Comparison of ENCODE assay signal across 16 cellular contexts in the genomic region with DNA sequence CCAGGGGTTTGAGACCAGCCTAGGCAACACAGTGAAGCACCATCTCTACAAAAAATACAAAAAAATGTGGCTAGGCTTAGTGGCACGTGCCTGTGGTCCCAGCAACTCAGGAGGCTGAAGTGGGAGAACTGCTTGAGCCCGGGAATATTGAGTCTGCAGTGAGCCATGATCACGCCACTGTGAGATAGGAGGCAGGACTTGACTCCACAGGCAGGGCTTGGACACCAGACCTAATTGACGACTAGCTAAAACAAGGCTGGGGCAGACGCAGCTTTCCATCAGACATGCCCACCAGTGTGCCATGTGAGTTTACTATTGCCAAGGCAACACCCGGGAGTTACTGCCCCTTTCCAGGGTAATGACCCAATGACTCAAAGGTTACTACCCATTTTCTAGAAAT. TPM values are rescaled to one million over a fixed set of nuclear protein-coding genes. Genes with fewer than 3 reads are reported as not detected.
"Had no signal": no experiment of that assay in that cellular context is flagged by ENCODE, and none has a peak within 500 bp of the region (broad histone marks: within the 10 kb centered on the region; RNA-seq: fewer than 3 reads in every experiment).

No MANE protein-coding gene starts in this region.

RNA-seq across cellular contexts. Expression of a gene that starts 27.4 kb away (rescaled TPM):
- total RNA-seq: activated naive CD4-positive, alpha-beta T cell treated with anti-CD3 and anti-CD28 coated beads for 36 hours; activated naive CD4-positive, alpha-beta T cell treated with anti-CD3 and anti-CD28 coated beads, Interleukin-2, amount 50 U/mL, for 72 hours; activated naive CD8-positive, alpha-beta T cell treated with anti-CD3 and anti-CD28 coated beads for 36 hours; activated naive CD8-positive, alpha-beta T cell treated with anti-CD3 and anti-CD28 coated beads, Interleukin-2, amount 10 ng/mL, durations not matched to agents 7 days and 5 days; activated T-cell treated with anti-CD3 and anti-CD28 coated beads, Interleukin-2, amount 50 U/mL, for 72 hours; activated T-helper 1 cell treated with anti-CD3 and anti-CD28 coated beads, Interleukin-12 subunit alpha, Interleukin-12 subunit beta, Interleukin-2, Interleukin-4 antibody, amounts not matched to agents 30 ng/mL and 10 ng/mL and 1 ng/mL, durations not matched to agents 14 hours and 24 hours and 36 hours; activated T-helper 17 cell treated with anti-CD3 and anti-CD28 coated beads, Interleukin-2, amount 50 U/mL, for 72 hours; activated T-helper 2 cell treated with anti-CD3 and anti-CD28 coated beads, Interferon-gamma antibody, Interleukin-2, Interleukin-4, amounts not matched to agents 10 μg/mL and 5 μg/mL and 100 μg/mL, durations not matched to agents 14 hours and 24 hours and 36 hours; adrenal gland; aorta; ascending aorta; astrocyte; body of pancreas; breast epithelium; bronchial epithelial cell; cardiac muscle cell had no signal
